In the genomic region with DNA sequence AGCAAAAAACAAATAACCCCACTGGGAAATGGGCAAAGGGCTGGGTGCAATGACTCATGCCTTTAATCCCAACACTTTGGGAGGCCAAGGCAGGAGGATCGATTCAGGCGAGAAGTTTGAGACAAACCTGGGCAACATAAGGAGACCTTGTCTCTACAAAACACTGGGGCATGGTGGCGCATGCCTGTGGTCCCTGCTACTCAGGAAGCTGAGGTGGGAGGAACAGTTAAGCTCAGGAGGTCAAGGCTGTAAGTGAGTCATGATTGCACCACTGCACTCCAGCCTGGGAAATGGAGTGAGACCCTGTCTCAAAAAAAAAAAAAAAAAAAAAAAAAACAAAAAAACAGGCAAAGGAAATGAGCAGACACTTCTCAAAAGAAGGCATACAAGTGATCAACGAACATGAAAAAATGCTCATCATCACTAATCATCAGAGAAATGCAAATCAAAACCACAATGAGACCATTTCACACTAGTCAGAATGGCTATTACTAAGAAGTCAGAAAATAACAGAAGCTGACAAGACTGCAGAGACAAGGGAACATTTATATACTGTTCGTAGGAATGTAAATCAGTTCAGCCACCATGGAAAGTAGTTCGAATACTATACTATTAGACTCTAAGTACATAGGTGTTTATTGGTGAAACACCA, we compare ENCODE assay signal across 12 cellular contexts. TPM values are rescaled to one million over a fixed set of nuclear protein-coding genes. Genes with fewer than 3 reads are reported as not detected.
DNase-seq lines count a peak whose midpoint lies in the region; ATAC-seq and TF ChIP-seq lines count a peak whose summit lies in the region.
"Had no signal": no experiment of that assay in that cellular context is flagged by ENCODE, and none has a peak within 500 bp of the region (broad histone marks: within the 10 kb centered on the region; RNA-seq: fewer than 3 reads in every experiment).

No MANE protein-coding gene starts in this region.

- H3K4me3 ChIP-seq in smooth muscle cell, result no peak overlapping the region
- H3K4me3 ChIP-seq: A549 had no signal

- no peaks in the 10 kb centered on the region for H3K9me3 ChIP-seq in smooth muscle cell (replicated peaks; ENCODE audit: low read depth)
- H3K9me3 ChIP-seq: A549 had no signal

- H3K27ac ChIP-seq in smooth muscle cell (ENCODE audit: low read depth) (peak overlapping the region; percentile 27), foreskin keratinocyte (no peak overlapping the region)
- H3K27ac ChIP-seq: A549, epithelial cell of prostate had no signal

- H3K4me1 ChIP-seq in smooth muscle cell (ENCODE audit: low read depth), result no peaks in the 10 kb centered on the region
- no peaks in the 10 kb centered on the region for H3K4me1 ChIP-seq in foreskin keratinocyte

- DNase-seq in activated CD4-positive, CD25-positive, alpha-beta regulatory T cell (lab: John Stamatoyannopoulos, UW), result no peak
- peak; percentile 11 for DNase-seq in SIG-M5 (lab: John Stamatoyannopoulos, UW)
- no peak for DNase-seq in smooth muscle cell (lab: John Stamatoyannopoulos, UW; ENCODE audit: unreplicated experiment)
- no peak for DNase-seq in foreskin keratinocyte
- no peak for DNase-seq in amygdala (lab: John Stamatoyannopoulos, UW)
- DNase-seq in NCI-H1436 treated with DMSO at 0.1 percent for 48 hours (lab: John Stamatoyannopoulos, UW), result no peak
- DNase-seq: naive B cell, NCI-H510A treated with DMSO at 0.1 percent for 48 hours had no signal

- H3K36me3 ChIP-seq in smooth muscle cell (ENCODE audit: low read depth), result no peaks in the 10 kb centered on the region

- 71% methylated on average over 6 of the region's 6 CpGs for WGBS in smooth muscle cell (ENCODE audit: low lambda C conversion rate)

- H2AFZ ChIP-seq in smooth muscle cell (ENCODE audit: low read depth), result no peak overlapping the region

- H3K27me3 ChIP-seq in smooth muscle cell (ENCODE audit: low read depth) (no peaks in the 10 kb centered on the region), foreskin keratinocyte (peaks cover 10% of the 10 kb centered on the region)

- H4K20me1 ChIP-seq in smooth muscle cell (ENCODE audit: low read depth), result no peaks in the 10 kb centered on the region

- H3K4me2 ChIP-seq in smooth muscle cell, result no peak overlapping the region
- H3K4me2 ChIP-seq: A549 had no signal

- H3F3A ChIP-seq in smooth muscle cell (ENCODE audit: low read depth), result no peaks in the 10 kb centered on the region

- peak; percentile 46 to 55 for ATAC-seq in activated CD4-positive, CD25-positive, alpha-beta regulatory T cell treated with anti-CD3 and anti-CD28 coated beads, Interleukin-2, amount 50 U/mL, for 24 hours
- ATAC-seq in HG03045 (IDR thresholded peaks at IDR 0.05; ENCODE audit: unreplicated experiment) (peak; percentile 67), foreskin keratinocyte (no peak)
- ATAC-seq: A549 had no signal

- no peaks in the 10 kb centered on the region for H3K79me2 ChIP-seq in smooth muscle cell (ENCODE audit: low read depth)

- TF ChIP-seq CTCF in smooth muscle cell (IDR thresholded peaks at IDR 0.05; ENCODE audit: borderline replicate concordance, insufficient read depth, poor library complexity, severe bottlenecking) (no peak), foreskin keratinocyte (conservative IDR thresholded peaks at IDR 0.05) (no peak)

- no peak overlapping the region for H3K9ac ChIP-seq in smooth muscle cell (ENCODE audit: low read depth)

RNA-seq across cellular contexts. Expression of a gene that starts 48.2 kb away (rescaled TPM):
- total RNA-seq in smooth muscle cell (10.4 and 13.8 TPM in 2 replicates), foreskin keratinocyte (6.2 and 8.4 TPM in 2 replicates)
- polyA plus RNA-seq in smooth muscle cell (37.4 and 50.7 TPM in 2 replicates), foreskin keratinocyte (8.5 and 11.5 TPM in 2 replicates)
